23 cellular contexts compared by ENCODE assay signal in genomic region chr2:141555876-141556470, GRCh38.
DNase-seq lines count a peak whose midpoint lies in the region; ATAC-seq and TF ChIP-seq lines count a peak whose summit lies in the region.
"Had no signal": no experiment of that assay in that cellular context is flagged by ENCODE, and none has a peak within 500 bp of the region (broad histone marks: within the 10 kb centered on the region; RNA-seq: fewer than 3 reads in every experiment).

No MANE protein-coding gene starts in this region.

- no peak overlapping the region for H3K4me3 Mint-ChIP-seq in GM23338
- H3K4me3 Mint-ChIP-seq in activated T-cell treated with anti-CD3 and anti-CD28 coated beads, Interleukin-2, amount 50 U/mL, for 4 hours = no peak overlapping the region
- H3K4me3 Mint-ChIP-seq: activated B cell treated with CpG ODN at 0.5 μM for 24 hours; activated naive CD8-positive, alpha-beta T cell treated with anti-CD3 and anti-CD28 coated beads for 36 hours; CD14-positive monocyte; central memory CD8-positive, alpha-beta T cell; neural progenitor cell had no signal

- H3F3A ChIP-seq in GM23338 (replicated peaks; ENCODE audit: low read depth) = no peaks in the 10 kb centered on the region

- no peak overlapping the region for H3K27ac ChIP-seq in GM23338 (ENCODE audit: low read depth)
- peak overlapping the region; percentile 70 for H3K27ac ChIP-seq in VCaP
- H3K27ac ChIP-seq: epithelial cell of prostate, KMS-11, neural progenitor cell, prostate gland had no signal

- no peaks in the 10 kb centered on the region for H3K27me3 Mint-ChIP-seq in GM23338 (ENCODE audit: insufficient read depth, low read depth, poor library complexity)
- H3K27me3 Mint-ChIP-seq in activated T-cell treated with anti-CD3 and anti-CD28 coated beads, Interleukin-2, amount 50 U/mL, for 4 hours (ENCODE audit: low read depth) = no peaks in the 10 kb centered on the region
- H3K27me3 Mint-ChIP-seq: activated B cell treated with CpG ODN at 0.5 μM for 24 hours; activated naive CD8-positive, alpha-beta T cell treated with anti-CD3 and anti-CD28 coated beads for 36 hours; central memory CD8-positive, alpha-beta T cell had no signal

- no peaks in the 10 kb centered on the region for H3K36me3 ChIP-seq in GM23338 (ENCODE audit: insufficient read depth)
- H3K36me3 ChIP-seq: neural progenitor cell, prostate gland had no signal

- ATAC-seq in GM23338 (no peak), omental fat pad (ENCODE audit: low FRiP score) (no peak), HG02970 (IDR thresholded peaks at IDR 0.05; ENCODE audit: low FRiP score, unreplicated experiment) (no peak)
- ATAC-seq in activated T-cell treated with anti-CD3 and anti-CD28 coated beads, Interleukin-2, amount 50 U/mL, for 4 hours = no peak
- ATAC-seq: foreskin keratinocyte, mucosa of descending colon had no signal

- no peak overlapping the region for H2AFZ ChIP-seq in GM23338
- H2AFZ ChIP-seq: neural progenitor cell had no signal

- DNase-seq in GM23338 (ENCODE audit: low spot score) = no peak
- peak; percentile 46 for DNase-seq in foreskin melanocyte
- DNase-seq in putamen (ENCODE audit: low spot score) = peak; percentile 58
- DNase-seq in omental fat pad (ENCODE audit: low spot score) = no peak
- DNase-seq in activated T-cell treated with anti-CD3 and anti-CD28 coated beads, Interleukin-2, amount 50 U/mL, for 4 hours = no peak
- no peak for DNase-seq in germinal center (ENCODE audit: low spot score)
- DNase-seq: activated B cell treated with CpG ODN at 0.5 μM for 24 hours; activated naive CD8-positive, alpha-beta T cell treated with anti-CD3 and anti-CD28 coated beads for 36 hours; foreskin keratinocyte; mucosa of descending colon; MV-4-11; NCI-H1694 treated with DMSO at 0.1 percent for 48 hours; NCI-H748 treated with DMSO at 0.1 percent for 48 hours; T-helper 9 cell; trophoblast cell had no signal

- H3K9me2 ChIP-seq in GM23338 (ENCODE audit: insufficient read depth) = no peaks in the 10 kb centered on the region

- peaks cover 10% of the 10 kb centered on the region; the same call in 1 of the 2 replicates for H3K4me1 ChIP-seq in GM23338 (ENCODE audit: insufficient read depth)
- H3K4me1 ChIP-seq: neural progenitor cell, prostate gland had no signal

- no peak overlapping the region for H3K4me3 ChIP-seq in GM23338
- H3K4me3 ChIP-seq: mucosa of descending colon, neural progenitor cell, prostate gland had no signal

- H3K4me2 ChIP-seq in GM23338 = no peak overlapping the region
- H3K4me2 ChIP-seq: KMS-11, neural progenitor cell had no signal

- TF ChIP-seq CTCF in GM23338 (conservative IDR thresholded peaks at IDR 0.05; ENCODE audit: low read depth in 2 of 2) (no peak), VCaP (conservative IDR thresholded peaks at IDR 0.05) (no peak), omental fat pad (IDR thresholded peaks at IDR 0.05) (no peak)

- no peaks in the 10 kb centered on the region for H3K9me3 Mint-ChIP-seq in GM23338
- H3K9me3 Mint-ChIP-seq in activated T-cell treated with anti-CD3 and anti-CD28 coated beads, Interleukin-2, amount 50 U/mL, for 4 hours = no peaks in the 10 kb centered on the region
- H3K9me3 Mint-ChIP-seq: activated B cell treated with CpG ODN at 0.5 μM for 24 hours; activated naive CD8-positive, alpha-beta T cell treated with anti-CD3 and anti-CD28 coated beads for 36 hours; CD14-positive monocyte; neural progenitor cell had no signal

- H3K79me2 ChIP-seq in GM23338 (replicated peaks; ENCODE audit: insufficient read depth) = no peaks in the 10 kb centered on the region

- no peaks in the 10 kb centered on the region for H3K36me3 Mint-ChIP-seq in GM23338 (ENCODE audit: low read depth)
- H3K36me3 Mint-ChIP-seq in activated T-cell treated with anti-CD3 and anti-CD28 coated beads, Interleukin-2, amount 50 U/mL, for 4 hours (ENCODE audit: insufficient read depth) = no peaks in the 10 kb centered on the region
- H3K36me3 Mint-ChIP-seq: activated naive CD8-positive, alpha-beta T cell treated with anti-CD3 and anti-CD28 coated beads for 36 hours; CD14-positive monocyte; neural progenitor cell had no signal

- H4K20me1 ChIP-seq in GM23338 (replicated peaks; ENCODE audit: insufficient read depth) = no peaks in the 10 kb centered on the region

- peaks cover 21% of the 10 kb centered on the region for H3K4me1 Mint-ChIP-seq in GM23338
- H3K4me1 Mint-ChIP-seq in activated T-cell treated with anti-CD3 and anti-CD28 coated beads, Interleukin-2, amount 50 U/mL, for 4 hours (ENCODE audit: low read depth) = no peaks in the 10 kb centered on the region
- H3K4me1 Mint-ChIP-seq: activated B cell treated with CpG ODN at 0.5 μM for 24 hours; activated naive CD8-positive, alpha-beta T cell treated with anti-CD3 and anti-CD28 coated beads for 36 hours; central memory CD8-positive, alpha-beta T cell; neural progenitor cell had no signal

- H3K27me3 ChIP-seq in GM23338 (ENCODE audit: insufficient read depth) = no peaks in the 10 kb centered on the region
- H3K27me3 ChIP-seq: foreskin keratinocyte, neural progenitor cell had no signal

- 0 out of 2 replicates have a peak overlapping the region, but pooled peaks have one; percentile 69 for H3K27ac Mint-ChIP-seq in GM23338
- H3K27ac Mint-ChIP-seq: activated B cell treated with CpG ODN at 0.5 μM for 24 hours; activated naive CD8-positive, alpha-beta T cell treated with anti-CD3 and anti-CD28 coated beads for 36 hours; CD14-positive monocyte; neural progenitor cell had no signal

TF ChIP-seq in GM23338, 12 proteins besides CTCF, POLR2A, EP300 and RAD21 (continues in another document):
- TF ChIP-seq NANOG (IDR thresholded peaks at IDR 0.05; ENCODE audit: borderline replicate concordance) (no peak), CREB1 (CRISPR knock-in tag; IDR thresholded peaks at IDR 0.05; ENCODE audit: low read depth) (no peak), POLR2AphosphoS5 (IDR thresholded peaks at IDR 0.05; ENCODE audit: low read depth) (no peak), ZNF331 (CRISPR knock-in tag; IDR thresholded peaks at IDR 0.05; ENCODE audit: low read depth) (no peak), ETS1 (IDR thresholded peaks at IDR 0.05) (no peak), REST (IDR thresholded peaks at IDR 0.05; ENCODE audit: unreplicated experiment) (no peak), EZH2phosphoT487 (IDR thresholded peaks at IDR 0.05; ENCODE audit: unreplicated experiment) (no peak), EZH2 (IDR thresholded peaks at IDR 0.05; ENCODE audit: low read depth, unreplicated experiment) (no peak), STAT1 (IDR thresholded peaks at IDR 0.05; ENCODE audit: unreplicated experiment) (no peak), JUNB (IDR thresholded peaks at IDR 0.05; ENCODE audit: unreplicated experiment) (no peak)

Comparison
In these comparisons a context has a peak if more than half of its experiments do, and no peak if none do; other contexts are left out.
1. DNase-seq: peak in foreskin melanocyte (single experiment) and putamen (single experiment); none in GM23338 (single experiment), omental fat pad (single experiment), activated T-cell treated with anti-CD3 and anti-CD28 coated beads, Interleukin-2, amount 50 U/mL, for 4 hours (single experiment) and germinal center (single experiment).